ENCODE assay signal across 8 cellular contexts in genomic region chr20:50152394-50153152, GRCh38. TPM values are rescaled to one million over a fixed set of nuclear protein-coding genes. Genes with fewer than 3 reads are reported as not detected.
A peak's percentile ranks its signal among the peaks of the same experiment; 100 is the strongest.
DNase-seq lines count a peak whose midpoint lies in the region; ATAC-seq and TF ChIP-seq lines count a peak whose summit lies in the region.

No MANE protein-coding gene starts in this region.

- POLR2A ChIA-PET in naive thymus-derived CD4-positive, alpha-beta T cell (lab: Charles Lee), result interaction anchor here (0.7 to 12.6 kb wide), 10 partner anchors 9 to 777 kb away, joined by 3 to 131 read pairs (median 8); partner anchors contain the start of genes CEBPB and UBE2V1

- peaks cover 0 to 15% (median 0%) of the 10 kb centered on the region in 5 donors for H3K36me3 Mint-ChIP-seq in naive thymus-derived CD4-positive, alpha-beta T cell

- peaks cover 0 to 1% (median 0%) of the 10 kb centered on the region in 11 donors for H3K9me3 Mint-ChIP-seq in naive thymus-derived CD4-positive, alpha-beta T cell

- intact Hi-C loops in naive thymus-derived CD4-positive, alpha-beta T cell (cut with micrococcal nuclease), result loop anchor here (1.0 to 2.0 kb wide), 5 partner anchors 14 to 358 kb away; partner anchors contain the start of genes PTPN1 (in 1 of the 2) and UBE2V1 (in 1 of the 2)

- peaks cover 40 to 60% (median 57%) of the 10 kb centered on the region in 10 experiments for H3K4me1 ChIP-seq in BLaER1 treated with 17β-estradiol and CSF1 and Interleukin-3, amounts not matched to agents 10 nM and 100 nM
- H3K4me1 ChIP-seq in KMS-11 (ENCODE audit: low read depth, poor library complexity, severe bottlenecking), result peaks cover 15% of the 10 kb centered on the region
- H3K4me1 ChIP-seq in naive thymus-derived CD4-positive, alpha-beta T cell (ENCODE audit: control insufficient read depth in 2 of 2, insufficient read depth in 2 of 2, low read length in 2 of 2), result peaks cover 28 to 31% of the 10 kb centered on the region in 2 donors

- no peaks in the 10 kb centered on the region for H3K27me3 ChIP-seq in BLaER1 treated with 17β-estradiol and CSF1 and Interleukin-3, amounts not matched to agents 10 nM and 100 nM
- no peaks in the 10 kb centered on the region for H3K27me3 ChIP-seq in KMS-11 (ENCODE audit: insufficient read depth, low read depth)
- no peaks in the 10 kb centered on the region for H3K27me3 ChIP-seq in naive thymus-derived CD4-positive, alpha-beta T cell (ENCODE audit: control insufficient read depth in 2 of 2, insufficient read depth in 2 of 2, low read length in 2 of 2)

- H4K20me1 ChIP-seq in BLaER1 treated with 17β-estradiol and CSF1 and Interleukin-3, amounts not matched to agents 10 nM and 100 nM, result peaks cover 0 to 58% (median 37%) of the 10 kb centered on the region in 11 experiments; a peak in 15 of 22 replicates
- no peaks in the 10 kb centered on the region for H4K20me1 ChIP-seq in KMS-11 (ENCODE audit: insufficient read depth)

- peak overlapping the region; percentile 84; the same call in 1 of the 2 replicates for H2AFZ ChIP-seq in KMS-11 (ENCODE audit: low read depth)

- H3K27ac ChIP-seq in BLaER1 treated with 17β-estradiol and CSF1 and Interleukin-3, amounts not matched to agents 10 nM and 100 nM, result peak overlapping the region; percentile 86 to 96 (median 91)
- no peak overlapping the region for H3K27ac ChIP-seq in KMS-11
- peak overlapping the region; percentile 6 for H3K27ac ChIP-seq in cingulate gyrus (ENCODE audit: low read depth, low read length)
- peak overlapping the region; percentile 93 for H3K27ac ChIP-seq in naive thymus-derived CD4-positive, alpha-beta T cell (ENCODE audit: low read depth, low read length)

- peaks cover 13 to 39% (median 30%) of the 10 kb centered on the region in 11 experiments; a peak in 18 of 22 replicates for H3K36me3 ChIP-seq in BLaER1 treated with 17β-estradiol and CSF1 and Interleukin-3, amounts not matched to agents 10 nM and 100 nM
- H3K36me3 ChIP-seq in KMS-11 (ENCODE audit: insufficient read depth), result no peaks in the 10 kb centered on the region
- H3K36me3 ChIP-seq in naive thymus-derived CD4-positive, alpha-beta T cell (ENCODE audit: control insufficient read depth in 2 of 3, insufficient read depth in 3 of 3, low read length in 3 of 3), result peaks cover 0 to 19% (median 0%) of the 10 kb centered on the region in 3 experiments

- peaks cover 18% of the 10 kb centered on the region; the same call in 1 of the 2 replicates for H3K79me2 ChIP-seq in KMS-11 (ENCODE audit: insufficient read depth, low read depth)

- H3K4me1 Mint-ChIP-seq in naive thymus-derived CD4-positive, alpha-beta T cell, result peaks cover 45 to 62% (median 55%) of the 10 kb centered on the region in 7 donors

- H3K27ac Mint-ChIP-seq in naive thymus-derived CD4-positive, alpha-beta T cell, result peak overlapping the region; percentile 63 to 98 (median 93)

- H3K9me3 ChIP-seq in BLaER1 treated with 17β-estradiol and CSF1 and Interleukin-3, amounts not matched to agents 10 nM and 100 nM (replicated peaks in 1 of 11), result no peaks in the 10 kb centered on the region
- H3K9me3 ChIP-seq in naive thymus-derived CD4-positive, alpha-beta T cell (ENCODE audit: control insufficient read depth in 2 of 3, low read length in 3 of 3), result no peaks in the 10 kb centered on the region

- no peak for DNase-seq in naive thymus-derived CD4-positive, alpha-beta T cell
- DNase-seq in C1 segment of cervical spinal cord (lab: John Stamatoyannopoulos, UW) (no peak), OCI-M1 (lab: John Stamatoyannopoulos, UW) (no peak), NCI-H2227 treated with DMSO at 0.1 percent for 48 hours (lab: John Stamatoyannopoulos, UW) (no peak), NCI-H1105 treated with DMSO at 0.1 percent for 48 hours (lab: John Stamatoyannopoulos, UW) (no peak)

- H3K9ac ChIP-seq in BLaER1 treated with 17β-estradiol and CSF1 and Interleukin-3, amounts not matched to agents 10 nM and 100 nM, result peak overlapping the region; percentile 91 to 98 (median 95)
- H3K9ac ChIP-seq in KMS-11, result peak overlapping the region; percentile 75

- TF ChIP-seq CTCF in KMS-11 (conservative IDR thresholded peaks at IDR 0.05; ENCODE audit: low read depth, low read length), result no peak

- H3K4me3 ChIP-seq in BLaER1 treated with 17β-estradiol and CSF1 and Interleukin-3, amounts not matched to agents 10 nM and 100 nM, result peak overlapping the region; percentile 77 to 100 (median 94)
- no peak overlapping the region for H3K4me3 ChIP-seq in KMS-11 (IDR thresholded peaks at IDR 0.05; ENCODE audit: insufficient read depth, low read depth, low read length)
- H3K4me3 ChIP-seq in naive thymus-derived CD4-positive, alpha-beta T cell (ENCODE audit: low read length), result peak overlapping the region; percentile 86

- peak overlapping the region; percentile 94 to 100 (median 98) for H3K4me2 ChIP-seq in BLaER1 treated with 17β-estradiol and CSF1 and Interleukin-3, amounts not matched to agents 10 nM and 100 nM
- H3K4me2 ChIP-seq in KMS-11, result peak overlapping the region; percentile 100

- ATAC-seq in naive thymus-derived CD4-positive, alpha-beta T cell, result no peak

- CTCF ChIA-PET in naive thymus-derived CD4-positive, alpha-beta T cell (lab: Charles Lee), result interaction anchor here (0.9 to 5.0 kb wide), 6 partner anchors 12 to 37 kb away, joined by 3 to 41 read pairs (median 4); no protein-coding TSS in a partner anchor

- peak overlapping the region; percentile 81 to 93 (median 88) for H3K4me3 Mint-ChIP-seq in naive thymus-derived CD4-positive, alpha-beta T cell

- H3K27me3 Mint-ChIP-seq in naive thymus-derived CD4-positive, alpha-beta T cell, result no peaks in the 10 kb centered on the region

RNA-seq across cellular contexts. Expression of gene PEDS1, which starts 0.9 kb away (rescaled TPM):
- 10 to 100 TPM; 16.0 to 27.6 (median 20.8) TPM for total RNA-seq in naive thymus-derived CD4-positive, alpha-beta T cell
- polyA plus RNA-seq in naive thymus-derived CD4-positive, alpha-beta T cell, result 10 to 100 TPM; 18.1 to 29.3 TPM

RNA-seq across cellular contexts. Expression of gene CEBPB, which starts 38.1 kb away (rescaled TPM):
- total RNA-seq in naive thymus-derived CD4-positive, alpha-beta T cell, result 100 to 1,000 TPM in 1 of 5 experiments, 10 to 100 TPM in 4; 27.8 to 201 (median 40.9) TPM
- 10 to 100 TPM; 12.8 to 14.4 TPM for polyA plus RNA-seq in naive thymus-derived CD4-positive, alpha-beta T cell

RNA-seq across cellular contexts. Expression of gene UBE2V1, which starts 39.6 kb away (rescaled TPM):
- total RNA-seq in naive thymus-derived CD4-positive, alpha-beta T cell, result 100 to 1,000 TPM; 131 to 167 (median 140) TPM
- polyA plus RNA-seq in naive thymus-derived CD4-positive, alpha-beta T cell, result 100 to 1,000 TPM; 128 to 134 TPM
